Comparison of ENCODE assay signal across 9 cellular contexts in genomic region chr1:180181048-180181447, GRCh38. TPM values are rescaled to one million over a fixed set of nuclear protein-coding genes. Genes with fewer than 3 reads are reported as not detected.
DNase-seq lines count a peak whose midpoint lies in the region; ATAC-seq and TF ChIP-seq lines count a peak whose summit lies in the region.
"Had no signal": no experiment of that assay in that cellular context is flagged by ENCODE, and none has a peak within 500 bp of the region (broad histone marks: within the 10 kb centered on the region; RNA-seq: fewer than 3 reads in every experiment).

No MANE protein-coding gene starts in this region.

- H3K4me1 Mint-ChIP-seq in activated CD8-positive, alpha-beta T cell treated with anti-CD3 and anti-CD28 coated beads for 36 hours (ENCODE audit: low read depth) = no peaks in the 10 kb centered on the region
- no peaks in the 10 kb centered on the region for H3K4me1 Mint-ChIP-seq in stimulated activated effector memory CD8-positive, alpha-beta T cell treated with anti-CD3 and anti-CD28 coated beads, Interleukin-12 subunit alpha, Interleukin-12 subunit beta, amount 100 ng/mL, for 72 hours
- H3K4me1 Mint-ChIP-seq in T-helper 2 cell treated with Interferon-gamma antibody and Interleukin-4, amounts not matched to agents 5 μg/mL and 100 μg/mL, for 36 hours (ENCODE audit: low read depth) = no peaks in the 10 kb centered on the region

- H3K4me3 Mint-ChIP-seq in activated CD8-positive, alpha-beta T cell treated with anti-CD3 and anti-CD28 coated beads for 36 hours = no peak overlapping the region
- no peak overlapping the region for H3K4me3 Mint-ChIP-seq in stimulated activated effector memory CD8-positive, alpha-beta T cell treated with anti-CD3 and anti-CD28 coated beads, Interleukin-12 subunit alpha, Interleukin-12 subunit beta, amount 100 ng/mL, for 72 hours
- H3K4me3 Mint-ChIP-seq in T-helper 2 cell treated with Interferon-gamma antibody and Interleukin-4, amounts not matched to agents 5 μg/mL and 100 μg/mL, for 36 hours = no peak overlapping the region

- POLR2A ChIA-PET in HEK293T (lab: Yijun Ruan, JAX) = no interaction called here
- POLR2A ChIA-PET in activated CD8-positive, alpha-beta T cell treated with anti-CD3 and anti-CD28 coated beads for 36 hours (lab: Charles Lee) = interaction anchor here (0.5 to 0.6 kb wide), 2 partner anchors 20 to 60 kb away, joined by 3 to 4 read pairs; no protein-coding TSS in a partner anchor

- intact Hi-C loops in activated CD8-positive, alpha-beta T cell treated with anti-CD3 and anti-CD28 coated beads for 36 hours (cut with micrococcal nuclease) = no loop called here

- no peaks in the 10 kb centered on the region for H3K27me3 Mint-ChIP-seq in activated CD8-positive, alpha-beta T cell treated with anti-CD3 and anti-CD28 coated beads for 36 hours
- H3K27me3 Mint-ChIP-seq in T-helper 2 cell treated with Interferon-gamma antibody and Interleukin-4, amounts not matched to agents 5 μg/mL and 100 μg/mL, for 36 hours (ENCODE audit: low read depth) = no peaks in the 10 kb centered on the region

- H3K36me3 Mint-ChIP-seq in activated CD8-positive, alpha-beta T cell treated with anti-CD3 and anti-CD28 coated beads for 36 hours (ENCODE audit: low read depth) = peaks cover 2% of the 10 kb centered on the region
- H3K36me3 Mint-ChIP-seq in stimulated activated effector memory CD8-positive, alpha-beta T cell treated with anti-CD3 and anti-CD28 coated beads, Interleukin-12 subunit alpha, Interleukin-12 subunit beta, amount 100 ng/mL, for 72 hours = peaks cover 6% of the 10 kb centered on the region
- peaks cover 4% of the 10 kb centered on the region for H3K36me3 Mint-ChIP-seq in T-helper 2 cell treated with Interferon-gamma antibody and Interleukin-4, amounts not matched to agents 5 μg/mL and 100 μg/mL, for 36 hours (ENCODE audit: low read depth)

- CTCF ChIA-PET in HEK293T (lab: Yijun Ruan, JAX) = interaction anchor here (0.6 to 1.5 kb wide), 3 partner anchors 20 to 247 kb away, joined by 3 to 5 read pairs (median 4); no protein-coding TSS in a partner anchor
- CTCF ChIA-PET in activated CD8-positive, alpha-beta T cell treated with anti-CD3 and anti-CD28 coated beads for 36 hours (lab: Charles Lee) = interaction anchor here (0.7 to 7.4 kb wide), 23 partner anchors 9 to 371 kb away, joined by 3 to 97 read pairs (median 5); no protein-coding TSS in a partner anchor

- TF ChIP-seq CTCF in activated CD8-positive, alpha-beta T cell treated with anti-CD3 and anti-CD28 coated beads for 36 hours (IDR thresholded peaks at IDR 0.05) = peak; percentile 57

- ATAC-seq in activated CD8-positive, alpha-beta T cell treated with anti-CD3 and anti-CD28 coated beads for 36 hours = no peak
- ATAC-seq in stimulated activated effector memory CD8-positive, alpha-beta T cell treated with anti-CD3 and anti-CD28 coated beads, Interleukin-12 subunit alpha, Interleukin-12 subunit beta, amount 100 ng/mL, for 72 hours = no peak

- DNase-seq in NOMO-1 treated with DMSO at 0.1 percent for 48 hours (lab: John Stamatoyannopoulos, UW; ENCODE audit: unreplicated experiment) (peak; percentile 6), NOMO-1 treated with dmso at 0.1 percent for 144 hours (lab: John Stamatoyannopoulos, UW; ENCODE audit: unreplicated experiment) (no peak), HEK293T (ENCODE audit: extremely low spot score) (peak; percentile 49), mesenteric fat pad (ENCODE audit: low spot score) (peak; percentile 37), pons (ENCODE audit: low spot score) (no peak)
- peak; percentile 65 for DNase-seq in activated CD8-positive, alpha-beta T cell treated with anti-CD3 and anti-CD28 coated beads for 36 hours
- no peak for DNase-seq in stimulated activated effector memory CD8-positive, alpha-beta T cell treated with anti-CD3 and anti-CD28 coated beads, Interleukin-12 subunit alpha, Interleukin-12 subunit beta, amount 100 ng/mL, for 72 hours (ENCODE audit: low spot score in 2 of 2)
- no peak for DNase-seq in T-helper 2 cell treated with Interferon-gamma antibody and Interleukin-4, amounts not matched to agents 5 μg/mL and 100 μg/mL, for 36 hours (ENCODE audit: low spot score)
- DNase-seq: activated gamma-delta T cell treated with Interleukin-2 at 50 U/mL for 16 hours had no signal

- no peaks in the 10 kb centered on the region for H3K9me3 Mint-ChIP-seq in activated CD8-positive, alpha-beta T cell treated with anti-CD3 and anti-CD28 coated beads for 36 hours
- no peaks in the 10 kb centered on the region for H3K9me3 Mint-ChIP-seq in stimulated activated effector memory CD8-positive, alpha-beta T cell treated with anti-CD3 and anti-CD28 coated beads, Interleukin-12 subunit alpha, Interleukin-12 subunit beta, amount 100 ng/mL, for 72 hours
- no peaks in the 10 kb centered on the region for H3K9me3 Mint-ChIP-seq in T-helper 2 cell treated with Interferon-gamma antibody and Interleukin-4, amounts not matched to agents 5 μg/mL and 100 μg/mL, for 36 hours

- no peak overlapping the region for H3K27ac Mint-ChIP-seq in activated CD8-positive, alpha-beta T cell treated with anti-CD3 and anti-CD28 coated beads for 36 hours
- no peak overlapping the region for H3K27ac Mint-ChIP-seq in stimulated activated effector memory CD8-positive, alpha-beta T cell treated with anti-CD3 and anti-CD28 coated beads, Interleukin-12 subunit alpha, Interleukin-12 subunit beta, amount 100 ng/mL, for 72 hours
- no peak overlapping the region for H3K27ac Mint-ChIP-seq in T-helper 2 cell treated with Interferon-gamma antibody and Interleukin-4, amounts not matched to agents 5 μg/mL and 100 μg/mL, for 36 hours

TF ChIP-seq in HEK293T, 16 proteins besides CTCF, POLR2A, EP300 and RAD21:
- TF ChIP-seq ZNF384 (IDR thresholded peaks at IDR 0.05) (no peak), L3MBTL2 (conservative IDR thresholded peaks at IDR 0.05) (no peak), CTBP1 (IDR thresholded peaks at IDR 0.05; ENCODE audit: borderline replicate concordance) (no peak), LEF1 (IDR thresholded peaks at IDR 0.05; ENCODE audit: borderline replicate concordance) (no peak), NFRKB (IDR thresholded peaks at IDR 0.05) (no peak), BHLHE40 (IDR thresholded peaks at IDR 0.05; ENCODE audit: borderline replicate concordance) (no peak), SP1 (IDR thresholded peaks at IDR 0.05) (no peak), FOXA1 (IDR thresholded peaks at IDR 0.05) (no peak), TARDBP (IDR thresholded peaks at IDR 0.05) (no peak), SUZ12 (IDR thresholded peaks at IDR 0.05) (no peak), FOXM1 (IDR thresholded peaks at IDR 0.05; ENCODE audit: borderline replicate concordance) (no peak), ARNT (IDR thresholded peaks at IDR 0.05) (no peak), FOXK2 (IDR thresholded peaks at IDR 0.05) (no peak), HDGF (IDR thresholded peaks at IDR 0.05; ENCODE audit: borderline replicate concordance) (no peak)
- TF ChIP-seq, protein P1, sequence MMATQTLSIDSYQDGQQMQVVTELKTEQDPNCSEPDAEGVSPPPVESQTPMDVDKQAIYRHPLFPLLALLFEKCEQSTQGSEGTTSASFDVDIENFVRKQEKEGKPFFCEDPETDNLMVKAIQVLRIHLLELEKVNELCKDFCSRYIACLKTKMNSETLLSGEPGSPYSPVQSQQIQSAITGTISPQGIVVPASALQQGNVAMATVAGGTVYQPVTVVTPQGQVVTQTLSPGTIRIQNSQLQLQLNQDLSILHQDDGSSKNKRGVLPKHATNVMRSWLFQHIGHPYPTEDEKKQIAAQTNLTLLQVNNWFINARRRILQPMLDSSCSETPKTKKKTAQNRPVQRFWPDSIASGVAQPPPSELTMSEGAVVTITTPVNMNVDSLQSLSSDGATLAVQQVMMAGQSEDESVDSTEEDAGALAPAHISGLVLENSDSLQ (IDR thresholded peaks at IDR 0.05) = no peak
TF ChIP-seq in HEK293T: peak in this region for 0.

RNA-seq across cellular contexts. Expression of gene QSOX1, which starts 26.4 kb away (rescaled TPM):
- total RNA-seq in activated CD8-positive, alpha-beta T cell treated with anti-CD3 and anti-CD28 coated beads for 36 hours = 10 to 100 TPM; 32.2 to 33.9 TPM
- 104 TPM for total RNA-seq in mesenteric fat pad

RNA-seq across cellular contexts. Expression of gene LHX4, which starts 49.0 kb away (rescaled TPM):
- not detected for total RNA-seq in activated CD8-positive, alpha-beta T cell treated with anti-CD3 and anti-CD28 coated beads for 36 hours
- total RNA-seq in mesenteric fat pad = 0.06 TPM

Comparison
In these comparisons a context has a peak if more than half of its experiments do, and no peak if none do; other contexts are left out.
1. DNase-seq: peak in NOMO-1 treated with DMSO at 0.1 percent for 48 hours (single experiment), HEK293T (single experiment), activated CD8-positive, alpha-beta T cell treated with anti-CD3 and anti-CD28 coated beads for 36 hours (single experiment) and mesenteric fat pad (single experiment); none in NOMO-1 treated with dmso at 0.1 percent for 144 hours (single experiment), pons (single experiment), stimulated activated effector memory CD8-positive, alpha-beta T cell treated with anti-CD3 and anti-CD28 coated beads, Interleukin-12 subunit alpha, Interleukin-12 subunit beta, amount 100 ng/mL, for 72 hours (0 of 2) and T-helper 2 cell treated with Interferon-gamma antibody and Interleukin-4, amounts not matched to agents 5 μg/mL and 100 μg/mL, for 36 hours (single experiment).